In the genomic region with DNA sequence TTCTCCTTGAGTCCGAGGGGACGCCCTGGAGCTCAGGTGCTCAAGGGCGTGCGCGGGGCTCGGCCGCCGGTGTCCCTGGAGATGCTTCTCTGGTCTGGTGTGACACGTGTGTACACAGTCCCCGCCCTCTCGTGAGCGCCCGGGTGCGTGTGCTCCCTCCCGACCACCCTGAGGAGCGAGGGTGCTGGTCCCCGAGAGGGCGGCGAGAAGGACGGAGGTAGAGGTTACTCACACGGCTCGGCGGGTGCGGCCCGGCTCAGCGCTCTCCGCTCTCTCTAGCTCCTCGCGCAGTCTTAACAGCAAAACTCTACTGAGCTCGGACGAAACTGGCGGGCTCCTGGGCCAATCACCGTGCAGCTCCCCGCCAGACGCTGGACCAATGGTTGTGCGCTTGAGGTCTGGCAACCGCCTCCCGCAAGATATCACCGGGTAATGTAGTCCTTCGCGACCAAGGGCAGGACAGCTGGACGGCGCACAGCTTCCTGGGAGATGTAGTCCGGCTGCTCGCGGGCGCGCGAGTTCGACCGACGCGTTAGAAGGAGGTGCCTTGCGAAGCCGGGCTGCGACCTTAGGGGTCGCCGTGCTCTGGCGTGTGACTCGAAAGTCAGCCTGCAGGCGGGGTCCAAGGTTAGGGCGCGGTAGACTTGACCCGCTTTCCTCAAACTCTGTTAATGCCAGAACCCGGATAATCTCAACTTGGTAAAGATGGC, we compare ENCODE assay signal across 8 cellular contexts. TPM values are rescaled to one million over a fixed set of nuclear protein-coding genes. Genes with fewer than 3 reads are reported as not detected.
DNase-seq lines count a peak whose midpoint lies in the region; ATAC-seq, FAIRE-seq and TF ChIP-seq lines count a peak whose summit lies in the region.

A gene (minus strand): TSS at position 312 of the 710 bp plus-strand sequence. CDS start 2,669 bp downstream, outside the sequence.

- peak within 1 kb of the TSS; percentile 70 for H2AFZ ChIP-seq in H9 (ENCODE audit: low read length)

- H3K9me3 ChIP-seq in H9 (ENCODE audit: control insufficient read depth, low read depth, low read length) (no peaks in the 10 kb centered on the region), MG63 (no peaks in the 10 kb centered on the region)

- H3K4me1 ChIP-seq in H9 (ENCODE audit: insufficient read depth, low read length): no peaks in the 10 kb centered on the region

- H2BK20ac ChIP-seq in H9 (ENCODE audit: low read depth, low read length, poor library complexity, severe bottlenecking): no peak within 1 kb of the TSS

- H3K4me3 Mint-ChIP-seq in H9: peak within 1 kb of the TSS; percentile 89 to 93
- H3K4me3 Mint-ChIP-seq in nephron progenitor cell: peak within 1 kb of the TSS; percentile 98
- peak within 1 kb of the TSS; percentile 97 to 98 for H3K4me3 Mint-ChIP-seq in stimulated activated naive CD8-positive, alpha-beta T cell treated with anti-CD3 and anti-CD28 coated beads, Interleukin-15, amount 100 ng/mL, for 72 hours

- FAIRE-seq in G401.6 (lab: Jason Lieb, UNC): peak; percentile 97

- peaks cover 26% of the 10 kb centered on the region for H3K36me3 ChIP-seq in MG63

- H3K4me1 Mint-ChIP-seq in H9 (peaks cover 8 to 10% of the 10 kb centered on the region in 2 experiments), nephron progenitor cell (peaks cover 34% of the 10 kb centered on the region)
- peaks cover 40% of the 10 kb centered on the region for H3K4me1 Mint-ChIP-seq in stimulated activated naive CD8-positive, alpha-beta T cell treated with anti-CD3 and anti-CD28 coated beads, Interleukin-15, amount 100 ng/mL, for 72 hours

- no peak within 1 kb of the TSS for H2BK5ac ChIP-seq in H9 (ENCODE audit: insufficient read length, low read length)

- no peak within 1 kb of the TSS for H3K27ac ChIP-seq in H9 (ENCODE audit: insufficient read length, low read depth, low read length)

- H4K91ac ChIP-seq in H9 (ENCODE audit: insufficient read length, low read depth, low read length): no peak within 1 kb of the TSS

- H3K9me3 Mint-ChIP-seq in H9 (no peaks in the 10 kb centered on the region; a peak in 1 of 5 replicates), nephron progenitor cell (peaks cover 3% of the 10 kb centered on the region)
- H3K9me3 Mint-ChIP-seq in stimulated activated naive CD8-positive, alpha-beta T cell treated with anti-CD3 and anti-CD28 coated beads, Interleukin-15, amount 100 ng/mL, for 72 hours: no peaks in the 10 kb centered on the region

- H4K20me1 ChIP-seq in H9 (ENCODE audit: control insufficient read depth, insufficient read depth, insufficient read length): no peaks in the 10 kb centered on the region

- TF ChIP-seq CTCF in H9 (conservative IDR thresholded peaks at IDR 0.05): peak; percentile 59; the same call in 2 of the 3 replicates
- no peak for TF ChIP-seq CTCF in fibroblast of the aortic adventitia (IDR thresholded peaks at IDR 0.05; ENCODE audit: insufficient read depth, low read length)
- TF ChIP-seq CTCF in nephron progenitor cell (IDR thresholded peaks at IDR 0.05): no peak

- no peak within 1 kb of the TSS for H3K23ac ChIP-seq in H9 (ENCODE audit: insufficient read length, low read depth, low read length)

- WGBS in H9 (ENCODE audit: extremely low coverage, insufficient read length, low lambda C conversion rate): no CpG with 5 or more reads among the region's 65 CpGs

- peak within 1 kb of the TSS; percentile 65 for H3K9ac ChIP-seq in H9 (ENCODE audit: extremely low read depth, insufficient read length, low read length)

- H4K8ac ChIP-seq in H9 (replicated peaks; ENCODE audit: insufficient read length, low read depth, low read length): no peak within 1 kb of the TSS

- H2BK15ac ChIP-seq in H9 (ENCODE audit: low read depth, low read length): no peak within 1 kb of the TSS

- no peak within 1 kb of the TSS for H2BK12ac ChIP-seq in H9 (ENCODE audit: insufficient read length, low read depth, low read length)

- no peak within 1 kb of the TSS for H2BK120ac ChIP-seq in H9 (ENCODE audit: low read depth, low read length, poor library complexity, severe bottlenecking)

- H3K36me3 Mint-ChIP-seq in H9 (ENCODE audit: insufficient read depth in 1 of 3, low read depth in 3 of 3): peaks cover 3 to 21% (median 8%) of the 10 kb centered on the region in 3 experiments; a peak in 5 of 7 replicates
- H3K36me3 Mint-ChIP-seq in nephron progenitor cell (ENCODE audit: low read depth): no peaks in the 10 kb centered on the region

- DNase-seq in H9 (peak; percentile 100), MG63 (peak; percentile 100), SHP77 treated with DMSO at 0.1 percent for 48 hours (lab: John Stamatoyannopoulos, UW) (peak; percentile 100), fibroblast of the aortic adventitia (ENCODE audit: low read depth) (peak; percentile 99), nephron progenitor cell (peak; percentile 96)
- peak; percentile 99 for DNase-seq in activated effector memory CD4-positive, alpha-beta T cell treated with anti-CD3 and anti-CD28 coated beads, Interleukin-2, amount 50 U/mL, for 16 hours
- peak; percentile 97 to 99 for DNase-seq in stimulated activated naive CD8-positive, alpha-beta T cell treated with anti-CD3 and anti-CD28 coated beads, Interleukin-15, amount 100 ng/mL, for 72 hours

- no peak within 1 kb of the TSS for H2AK5ac ChIP-seq in H9 (ENCODE audit: insufficient read length, low read length)

- H3K4me2 ChIP-seq in H9 (ENCODE audit: insufficient read depth, insufficient read length, low read length): peak within 1 kb of the TSS; percentile 85

- H3K27me3 ChIP-seq in H9 (ENCODE audit: insufficient read depth, low read length) (no peaks in the 10 kb centered on the region), MG63 (no peaks in the 10 kb centered on the region)

- no peaks in the 10 kb centered on the region for H3K79me2 ChIP-seq in H9 (ENCODE audit: insufficient read depth, low read length)

- H3K27ac Mint-ChIP-seq in H9: peak within 1 kb of the TSS in 2 of 3 experiments; percentile 91 to 95; a peak in 5 of 7 replicates
- H3K27ac Mint-ChIP-seq in nephron progenitor cell: peak within 1 kb of the TSS; percentile 93
- peak within 1 kb of the TSS; percentile 97 to 100 for H3K27ac Mint-ChIP-seq in stimulated activated naive CD8-positive, alpha-beta T cell treated with anti-CD3 and anti-CD28 coated beads, Interleukin-15, amount 100 ng/mL, for 72 hours

- no peak within 1 kb of the TSS for H3T11ph ChIP-seq in H9 (ENCODE audit: low read length)

- no peak within 1 kb of the TSS for H3K56ac ChIP-seq in H9 (ENCODE audit: insufficient read length, low read depth, low read length)

- no peak within 1 kb of the TSS for H3K4ac ChIP-seq in H9 (ENCODE audit: low read depth, low read length)

- peaks cover 7% of the 10 kb centered on the region for H3K23me2 ChIP-seq in H9 (ENCODE audit: insufficient read length, low read depth, low read length, poor library complexity, severe bottlenecking)

- H4K5ac ChIP-seq in H9 (ENCODE audit: insufficient read length, low read depth, low read length): no peak within 1 kb of the TSS

- no peak within 1 kb of the TSS; the same call in 1 of the 2 replicates for H3K14ac ChIP-seq in H9 (ENCODE audit: insufficient read depth, low read length)

- no peaks in the 10 kb centered on the region for H3K79me1 ChIP-seq in H9 (ENCODE audit: insufficient read depth, low read depth, low read length, poor library complexity, severe bottlenecking)

- ATAC-seq in stimulated activated naive CD8-positive, alpha-beta T cell treated with anti-CD3 and anti-CD28 coated beads, Interleukin-15, amount 100 ng/mL, for 72 hours: peak; percentile 95

- no peaks in the 10 kb centered on the region; the same call in 1 of the 2 replicates for H3K27me3 Mint-ChIP-seq in H9 (ENCODE audit: low read depth)
- peaks cover 53% of the 10 kb centered on the region for H3K27me3 Mint-ChIP-seq in nephron progenitor cell (ENCODE audit: low read depth, poor library complexity)
- no peaks in the 10 kb centered on the region for H3K27me3 Mint-ChIP-seq in stimulated activated naive CD8-positive, alpha-beta T cell treated with anti-CD3 and anti-CD28 coated beads, Interleukin-15, amount 100 ng/mL, for 72 hours

- H3K4me3 ChIP-seq in MG63 (peak within 1 kb of the TSS; percentile 68), fibroblast of the aortic adventitia (ENCODE audit: low read depth, low read length) (peak within 1 kb of the TSS; percentile 91)

- H3K18ac ChIP-seq in H9 (ENCODE audit: insufficient read length, low read depth, low read length): no peak within 1 kb of the TSS

RNA-seq across cellular contexts. Expression of the gene that starts here (rescaled TPM):
- total RNA-seq in H9 (2021) (24.2 and 27.2 TPM in 2 replicates), fibroblast of the aortic adventitia (ENCODE audit: low replicate concordance) (8.7 and 11.0 TPM in 2 replicates)
- 17.8 and 21.7 TPM in 2 replicates for total RNA-seq in MG63 (2014; rRNA removed; shearing (Covaris generic); ENCODE audit: low replicate concordance)
